In genomic region chr7:150994141-150994837, GRCh38 we compare ENCODE assay signal across 11 cellular contexts. TPM values are rescaled to one million over a fixed set of nuclear protein-coding genes. Genes with fewer than 3 reads are reported as not detected.
DNase-seq lines count a peak whose midpoint lies in the region; ATAC-seq and TF ChIP-seq lines count a peak whose summit lies in the region.
"Had no signal": no experiment of that assay in that cellular context is flagged by ENCODE, and none has a peak within 500 bp of the region (broad histone marks: within the 10 kb centered on the region; RNA-seq: fewer than 3 reads in every experiment).

No MANE protein-coding gene starts in this region.

- WGBS in esophagus muscularis mucosa = 57% methylated on average over 11 of the region's 15 CpGs

- H3K36me3 ChIP-seq in CD8-positive, alpha-beta T cell (ENCODE audit: insufficient read depth, low read length) = no peaks in the 10 kb centered on the region
- peaks cover 0 to 24% (median 0%) of the 10 kb centered on the region in 4 donors for H3K36me3 ChIP-seq in esophagus muscularis mucosa

- H3K27me3 ChIP-seq in CD8-positive, alpha-beta T cell (ENCODE audit: insufficient read depth, low read length) = no peaks in the 10 kb centered on the region
- H3K27me3 ChIP-seq in esophagus muscularis mucosa = peaks cover 0 to 18% (median 0%) of the 10 kb centered on the region in 4 donors

- no peak for DNase-seq in CD8-positive, alpha-beta T cell
- DNase-seq in NAMALWA (ENCODE audit: low spot score) (peak; percentile 67), esophagus muscularis mucosa (ENCODE audit: extremely low spot score) (no peak), neural crest cell (ENCODE audit: low read depth, low spot score) (no peak), hypothalamus (lab: John Stamatoyannopoulos, UW) (no peak), NCI-H524 (lab: John Stamatoyannopoulos, UW) (no peak), nucleus accumbens (lab: John Stamatoyannopoulos, UW) (no peak)
- no peak for DNase-seq in central memory CD4-positive, alpha-beta T cell
- DNase-seq: PC-9; stimulated activated CD4-positive, alpha-beta T cell treated with anti-CD3 and anti-CD28 coated beads, Interleukin-2, amount 100 ng/mL, for 48 hours had no signal

- H3K4me1 Mint-ChIP-seq in CD8-positive, alpha-beta T cell (ENCODE audit: low read depth) = peaks cover 35% of the 10 kb centered on the region
- H3K4me1 Mint-ChIP-seq in neural crest cell = peaks cover 30% of the 10 kb centered on the region

- TF ChIP-seq POLR2A in esophagus muscularis mucosa (IDR thresholded peaks at IDR 0.05; ENCODE audit: low read depth) = no peak

- CTCF ChIA-PET in CD8-positive, alpha-beta T cell (lab: Charles Lee) = interaction anchor here (0.6 to 3.8 kb wide), 9 partner anchors 9 to 118 kb away, joined by 3 to 20 read pairs (median 6); no protein-coding TSS in a partner anchor

- TF ChIP-seq EP300 in esophagus muscularis mucosa (IDR thresholded peaks at IDR 0.05) = no peak

- peak overlapping the region; percentile 22 for H3K4me3 Mint-ChIP-seq in CD8-positive, alpha-beta T cell
- no peak overlapping the region for H3K4me3 Mint-ChIP-seq in neural crest cell

- peaks cover 17% of the 10 kb centered on the region for H3K9me3 Mint-ChIP-seq in CD8-positive, alpha-beta T cell
- H3K9me3 Mint-ChIP-seq in neural crest cell = no peaks in the 10 kb centered on the region

- peak; percentile 54 for ATAC-seq in CD8-positive, alpha-beta T cell

- no peaks in the 10 kb centered on the region for H3K36me3 Mint-ChIP-seq in CD8-positive, alpha-beta T cell
- no peaks in the 10 kb centered on the region for H3K36me3 Mint-ChIP-seq in neural crest cell (ENCODE audit: low read depth)

- TF ChIP-seq CTCF in CD8-positive, alpha-beta T cell (IDR thresholded peaks at IDR 0.05) = no peak
- TF ChIP-seq CTCF in esophagus muscularis mucosa (IDR thresholded peaks at IDR 0.05) (no peak), neural crest cell (conservative IDR thresholded peaks at IDR 0.05) (no peak)

- POLR2A ChIA-PET in CD8-positive, alpha-beta T cell (lab: Charles Lee) = interaction anchor here (1.2 to 1.8 kb wide), 5 partner anchors 10 to 24 kb away, joined by 3 to 8 read pairs (median 3); no protein-coding TSS in a partner anchor

- intact Hi-C loops in CD8-positive, alpha-beta T cell (cut with DNase I, micrococcal nuclease) = loop anchor here in 1 of 2 experiments (10.0 kb wide), 1 partner anchor 209 kb away; no protein-coding TSS in a partner anchor
- intact Hi-C loops in esophagus muscularis mucosa (cut with DNase I) = no loop called here

- no peak overlapping the region for H3K4me3 ChIP-seq in CD8-positive, alpha-beta T cell (ENCODE audit: low read depth, low read length)
- peak overlapping the region; percentile 33 to 48 (median 36) for H3K4me3 ChIP-seq in esophagus muscularis mucosa
- H3K4me3 ChIP-seq: PC-9 had no signal

- no peaks in the 10 kb centered on the region for H3K27me3 Mint-ChIP-seq in CD8-positive, alpha-beta T cell (ENCODE audit: low read depth)
- H3K27me3 Mint-ChIP-seq in neural crest cell (ENCODE audit: low read depth) = no peaks in the 10 kb centered on the region

- H3K27ac ChIP-seq in CD8-positive, alpha-beta T cell (ENCODE audit: low read depth, low read length) = no peak overlapping the region
- peak overlapping the region in 3 of 4 donors; percentile 7 to 66 (median 52) for H3K27ac ChIP-seq in esophagus muscularis mucosa (replicated peaks in 1 of 4)
- H3K27ac ChIP-seq: PC-9 had no signal

- H3K27ac Mint-ChIP-seq in CD8-positive, alpha-beta T cell = no peak overlapping the region
- H3K27ac Mint-ChIP-seq in neural crest cell (ENCODE audit: unreplicated experiment) = peak overlapping the region; percentile 67

- peaks cover 45% of the 10 kb centered on the region for H3K4me1 ChIP-seq in CD8-positive, alpha-beta T cell (ENCODE audit: insufficient read depth, low read length)
- peaks cover 18 to 31% (median 27%) of the 10 kb centered on the region in 4 donors for H3K4me1 ChIP-seq in esophagus muscularis mucosa

- no peaks in the 10 kb centered on the region for H3K9me3 ChIP-seq in CD8-positive, alpha-beta T cell (ENCODE audit: low read length)
- H3K9me3 ChIP-seq in esophagus muscularis mucosa = peaks cover 0 to 10% (median 3%) of the 10 kb centered on the region in 4 donors

RNA-seq across cellular contexts. Expression of gene NOS3, which starts 3.5 kb away (rescaled TPM):
- 1 to 10 TPM; 1.1 to 1.4 TPM for total RNA-seq in CD8-positive, alpha-beta T cell
- 10 to 100 TPM in 3 of 4 donors, 1 to 10 TPM in 1; 3.7 to 20.2 (median 16.2) TPM for total RNA-seq in esophagus muscularis mucosa
- 6.1 and 7.4 TPM in 2 replicates for total RNA-seq in neural crest cell

RNA-seq across cellular contexts. Expression of gene KCNH2, which starts 16.2 kb away (rescaled TPM):
- total RNA-seq in CD8-positive, alpha-beta T cell = under 1 TPM; 0.90 to 0.97 TPM
- total RNA-seq in esophagus muscularis mucosa = 10 to 100 TPM; 29.8 to 71.7 (median 42.5) TPM
- 10.7 and 12.4 TPM in 2 replicates for total RNA-seq in neural crest cell

RNA-seq across cellular contexts. Expression of gene ATG9B, which starts 30.0 kb away (rescaled TPM):
- total RNA-seq in CD8-positive, alpha-beta T cell = 10 to 100 TPM in 1 of 2 experiments, 1 to 10 TPM in 1; 9.2 to 12.7 TPM
- total RNA-seq in esophagus muscularis mucosa = under 1 TPM in 1 of 4 donors, not detected in 3; 0.42 TPM
- total RNA-seq in neural crest cell = 8.0 and 9.2 TPM in 2 replicates
- total RNA-seq: HT1080 had no signal

RNA-seq across cellular contexts. Expression of gene ABCB8, which starts 34.0 kb away (rescaled TPM):
- total RNA-seq in CD8-positive, alpha-beta T cell = 10 to 100 TPM; 43.6 to 49.3 TPM
- total RNA-seq in esophagus muscularis mucosa = 10 to 100 TPM; 13.1 to 25.3 (median 19.9) TPM
- total RNA-seq in neural crest cell = 42.3 and 43.5 TPM in 2 replicates

RNA-seq across cellular contexts. Expression of gene ASIC3, which starts 54.0 kb away (rescaled TPM):
- total RNA-seq in CD8-positive, alpha-beta T cell = 1 to 10 TPM; 6.7 to 8.6 TPM
- 1 to 10 TPM; 1.3 to 2.9 (median 2.1) TPM for total RNA-seq in esophagus muscularis mucosa
- total RNA-seq in neural crest cell = 4.7 and 6.0 TPM in 2 replicates
